ENCODE assay signal across 8 cellular contexts in genomic region chr12:1117970-1118563, GRCh38.
DNase-seq lines count a peak whose midpoint lies in the region; ATAC-seq and TF ChIP-seq lines count a peak whose summit lies in the region.

No MANE protein-coding gene starts in this region.

- no peak overlapping the region for H3K4me3 ChIP-seq in OCI-LY3 (ENCODE audit: low read length)

- H3K36me3 Mint-ChIP-seq in nephron progenitor cell (ENCODE audit: low read depth) = peaks cover 6% of the 10 kb centered on the region

- H3K36me3 ChIP-seq in OCI-LY3 (replicated peaks; ENCODE audit: low read depth, low read length) = no peaks in the 10 kb centered on the region

- peaks cover 7% of the 10 kb centered on the region; the same call in 1 of the 2 replicates for H4K20me1 ChIP-seq in OCI-LY3 (ENCODE audit: insufficient read depth, low read length)

- H3K27me3 Mint-ChIP-seq in nephron progenitor cell (ENCODE audit: low read depth, poor library complexity) = no peaks in the 10 kb centered on the region

- no peaks in the 10 kb centered on the region for H3K9me3 Mint-ChIP-seq in nephron progenitor cell

- no peak overlapping the region for H3K27ac Mint-ChIP-seq in nephron progenitor cell

- H3K27ac ChIP-seq in OCI-LY3 (ENCODE audit: low read length) = no peak overlapping the region

- no peaks in the 10 kb centered on the region for H3K27me3 ChIP-seq in OCI-LY3 (ENCODE audit: low read depth, low read length)

- DNase-seq in CMK (ENCODE audit: low read depth) (peak; percentile 57), KG1 (lab: John Stamatoyannopoulos, UW) (peak; percentile 42), activated T-cell treated with anti-CD3 and anti-CD28 coated beads for 4 hours (peak; percentile 57), fibroblast of gingiva (ENCODE audit: low read depth) (peak; percentile 60), nephron progenitor cell (peak; percentile 76)
- peak; percentile 65 for DNase-seq in stimulated activated naive CD8-positive, alpha-beta T cell treated with anti-CD3 and anti-CD28 coated beads, Interleukin-15, Interleukin-2, amounts not matched to agents 100 U/mL and 50 U/mL, for 24 hours

- H3K4me1 Mint-ChIP-seq in nephron progenitor cell = no peaks in the 10 kb centered on the region

- no peak overlapping the region for H3K9ac ChIP-seq in OCI-LY3 (ENCODE audit: low read length)

- peak; percentile 65 for ATAC-seq in stimulated activated naive CD8-positive, alpha-beta T cell treated with anti-CD3 and anti-CD28 coated beads, Interleukin-15, Interleukin-2, amounts not matched to agents 100 U/mL and 50 U/mL, for 24 hours
- no peak for ATAC-seq in GM19351 (IDR thresholded peaks at IDR 0.05; ENCODE audit: unreplicated experiment)

- no peak overlapping the region for H3K4me3 Mint-ChIP-seq in nephron progenitor cell

- H3K4me2 ChIP-seq in OCI-LY3 (ENCODE audit: low read length) = no peak overlapping the region

- H3K4me1 ChIP-seq in OCI-LY3 (ENCODE audit: low read length) = peaks cover 11% of the 10 kb centered on the region

- H3K9me3 ChIP-seq in OCI-LY3 (ENCODE audit: insufficient read depth, low read length) = no peaks in the 10 kb centered on the region

- TF ChIP-seq CTCF in OCI-LY3 (IDR thresholded peaks at IDR 0.05; ENCODE audit: low read depth, low read length) (peak; percentile 89), nephron progenitor cell (IDR thresholded peaks at IDR 0.05) (peak; percentile 97)

- no peaks in the 10 kb centered on the region for H3K79me2 ChIP-seq in OCI-LY3 (ENCODE audit: low read length)

- no peak overlapping the region for H2AFZ ChIP-seq in OCI-LY3 (ENCODE audit: low read depth, low read length)
